ENCODE assay signal across 8 cellular contexts in genomic region chr20:53654932-53655674, GRCh38.
DNase-seq lines count a peak whose midpoint lies in the region; ATAC-seq and TF ChIP-seq lines count a peak whose summit lies in the region.
"Had no signal": no experiment of that assay in that cellular context is flagged by ENCODE, and none has a peak within 500 bp of the region (broad histone marks: within the 10 kb centered on the region; RNA-seq: fewer than 3 reads in every experiment).

No MANE protein-coding gene starts in this region.

- no peaks in the 10 kb centered on the region for H3K79me2 ChIP-seq in hepatocyte

- H3K27me3 Mint-ChIP-seq in T-helper 17 cell (no peaks in the 10 kb centered on the region), endothelial cell (ENCODE audit: unreplicated experiment) (no peaks in the 10 kb centered on the region)
- no peaks in the 10 kb centered on the region for H3K27me3 Mint-ChIP-seq in stimulated activated memory B cell treated with anti-CD40 and anti-IgM and Interleukin-4, amounts not matched to agents 10 μg/mL and 1 μg/mL and 100 μg/mL, for 72 hours

- no peaks in the 10 kb centered on the region for H3K9me3 ChIP-seq in T-helper 17 cell (ENCODE audit: control insufficient read depth, low read length, poor library complexity, severe bottlenecking)
- no peaks in the 10 kb centered on the region for H3K9me3 ChIP-seq in hepatocyte (ENCODE audit: low read depth)

- H3K36me3 Mint-ChIP-seq in T-helper 17 cell (ENCODE audit: low read depth) (no peaks in the 10 kb centered on the region), endothelial cell (ENCODE audit: low read depth, unreplicated experiment) (no peaks in the 10 kb centered on the region)
- H3K36me3 Mint-ChIP-seq in stimulated activated memory B cell treated with anti-CD40 and anti-IgM and Interleukin-4, amounts not matched to agents 10 μg/mL and 1 μg/mL and 100 μg/mL, for 72 hours: no peaks in the 10 kb centered on the region

- H3K4me1 ChIP-seq in hepatocyte (ENCODE audit: insufficient read depth): peaks cover 34% of the 10 kb centered on the region

- H3K27ac ChIP-seq in hepatocyte: peak overlapping the region; percentile 70

- no peaks in the 10 kb centered on the region for H3K36me3 ChIP-seq in hepatocyte (replicated peaks; ENCODE audit: insufficient read depth, low read depth)

- H3K4me2 ChIP-seq in hepatocyte: peak overlapping the region; percentile 31

- H3K4me1 Mint-ChIP-seq in T-helper 17 cell: peaks cover 35% of the 10 kb centered on the region
- peaks cover 61% of the 10 kb centered on the region for H3K4me1 Mint-ChIP-seq in stimulated activated memory B cell treated with anti-CD40 and anti-IgM and Interleukin-4, amounts not matched to agents 10 μg/mL and 1 μg/mL and 100 μg/mL, for 72 hours
- H3K4me1 Mint-ChIP-seq in endothelial cell (ENCODE audit: unreplicated experiment): peaks cover 4% of the 10 kb centered on the region

- H3K4me3 ChIP-seq in hepatocyte: no peak overlapping the region

- DNase-seq in HuH-7.5 (ENCODE audit: low spot score) (peak; percentile 82), T-helper 17 cell (no peak), hepatocyte (ENCODE audit: low spot score) (no peak), endothelial cell (ENCODE audit: low spot score) (no peak), NCI-H446 treated with DMSO at 0.1 percent for 48 hours (lab: John Stamatoyannopoulos, UW) (no peak)
- DNase-seq: stimulated activated CD4-positive, alpha-beta T cell treated with anti-CD3 and anti-CD28 coated beads, Interleukin-4, amount 100 ng/mL, for 1 hour had no signal

- H4K20me1 ChIP-seq in hepatocyte (ENCODE audit: insufficient read depth, poor library complexity, severe bottlenecking): no peaks in the 10 kb centered on the region

- peak overlapping the region; percentile 38 for H2AFZ ChIP-seq in hepatocyte

- no peak for ATAC-seq in T-helper 17 cell
- no peak for ATAC-seq in stimulated activated memory B cell treated with anti-CD40 and anti-IgM and Interleukin-4, amounts not matched to agents 10 μg/mL and 1 μg/mL and 100 μg/mL, for 72 hours
- no peak for ATAC-seq in HG02884 (IDR thresholded peaks at IDR 0.05; ENCODE audit: unreplicated experiment)

- H3K27ac Mint-ChIP-seq in T-helper 17 cell (peak overlapping the region; percentile 96), endothelial cell (ENCODE audit: unreplicated experiment) (no peak overlapping the region)
- peak overlapping the region; percentile 91 for H3K27ac Mint-ChIP-seq in stimulated activated memory B cell treated with anti-CD40 and anti-IgM and Interleukin-4, amounts not matched to agents 10 μg/mL and 1 μg/mL and 100 μg/mL, for 72 hours

- H3K9me2 ChIP-seq in hepatocyte (replicated peaks; ENCODE audit: insufficient read depth): no peaks in the 10 kb centered on the region

- TF ChIP-seq CTCF in hepatocyte (IDR thresholded peaks at IDR 0.05; ENCODE audit: poor library complexity): no peak
- no peak for TF ChIP-seq CTCF in endothelial cell (IDR thresholded peaks at IDR 0.05; ENCODE audit: unreplicated experiment)

- H3K4me3 Mint-ChIP-seq in T-helper 17 cell (no peak overlapping the region), endothelial cell (ENCODE audit: unreplicated experiment) (no peak overlapping the region)
- H3K4me3 Mint-ChIP-seq in stimulated activated memory B cell treated with anti-CD40 and anti-IgM and Interleukin-4, amounts not matched to agents 10 μg/mL and 1 μg/mL and 100 μg/mL, for 72 hours: peak overlapping the region; percentile 65

- no peaks in the 10 kb centered on the region for H3K27me3 ChIP-seq in hepatocyte

- H3K9me3 Mint-ChIP-seq in stimulated activated memory B cell treated with anti-CD40 and anti-IgM and Interleukin-4, amounts not matched to agents 10 μg/mL and 1 μg/mL and 100 μg/mL, for 72 hours: no peaks in the 10 kb centered on the region
- H3K9me3 Mint-ChIP-seq in endothelial cell (ENCODE audit: unreplicated experiment): no peaks in the 10 kb centered on the region

- WGBS in hepatocyte (ENCODE audit: low lambda C conversion rate, missing lambda C conversion rate): 79% methylated on average over 13 of the region's 13 CpGs
